Comparison of ENCODE assay signal across 9 cellular contexts in the genomic region with DNA sequence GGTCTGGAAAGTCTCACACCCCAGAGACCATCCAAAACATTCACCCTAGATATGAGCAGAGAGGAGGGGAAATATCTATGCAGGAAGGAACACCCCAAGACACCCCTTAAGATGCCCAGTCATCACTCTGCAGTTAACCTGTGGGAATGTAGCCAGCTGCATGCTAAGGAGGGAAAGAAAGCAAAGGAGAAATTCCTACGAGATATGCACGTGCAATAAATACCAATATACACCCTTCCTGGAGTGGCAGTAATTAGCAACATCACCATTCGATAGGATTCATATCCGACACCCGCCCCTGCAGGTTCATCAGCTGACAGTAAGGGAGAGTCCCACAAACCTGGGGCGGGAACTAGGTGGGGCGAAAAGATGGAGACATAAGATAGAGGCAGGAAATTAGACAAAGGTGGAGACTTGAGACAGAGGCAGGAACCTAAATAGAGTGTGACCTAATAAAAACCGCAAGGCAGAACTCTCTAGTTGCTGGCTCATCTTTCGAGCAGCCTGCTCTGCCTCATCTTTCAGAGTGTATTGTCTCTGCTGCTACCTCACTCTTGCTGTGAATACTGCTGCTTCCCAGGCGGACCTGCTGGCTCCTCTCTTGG. TPM values are rescaled to one million over a fixed set of nuclear protein-coding genes. Genes with fewer than 3 reads are reported as not detected.
DNase-seq lines count a peak whose midpoint lies in the region; ATAC-seq and TF ChIP-seq lines count a peak whose summit lies in the region.
"Had no signal": no experiment of that assay in that cellular context is flagged by ENCODE, and none has a peak within 500 bp of the region (broad histone marks: within the 10 kb centered on the region; RNA-seq: fewer than 3 reads in every experiment).

No MANE protein-coding gene starts in this region.

- no peak overlapping the region for H3K4me3 ChIP-seq in NB4 (ENCODE audit: low read depth, low read length)
- H3K4me3 ChIP-seq in body of pancreas = no peak overlapping the region

- no peaks in the 10 kb centered on the region for H3K36me3 ChIP-seq in body of pancreas (replicated peaks in 1 of 2; ENCODE audit: insufficient read depth in 1 of 2, low read depth in 2 of 2)

- H3K27me3 ChIP-seq in body of pancreas = no peaks in the 10 kb centered on the region

- no peak overlapping the region for H3K27ac ChIP-seq in body of pancreas
- H3K27ac ChIP-seq: C4-2B had no signal

- WGBS in body of pancreas, 2 donors = 55 to 61% methylated on average over 10 of the region's 10 CpGs

- TF ChIP-seq POLR2A in NB4 (IDR thresholded peaks at IDR 0.05; ENCODE audit: extremely low read depth, insufficient read length) (no peak), body of pancreas (IDR thresholded peaks at IDR 0.05) (no peak)

- intact Hi-C loops in body of pancreas (cut with DNase I) = no loop called here

- DNase-seq in A172 (ENCODE audit: low spot score) (peak; percentile 85), NB4 (ENCODE audit: low read depth) (peak; percentile 64), left kidney (ENCODE audit: low read depth, low spot score) (peak; percentile 51), amygdala (lab: John Stamatoyannopoulos, UW) (no peak), body of pancreas (no peak), SK-N-DZ (ENCODE audit: low spot score) (no peak), MV-4-11 (lab: John Stamatoyannopoulos, UW) (no peak)
- peak; percentile 53 for DNase-seq in activated CD8-positive, alpha-beta memory T cell treated with anti-CD3 and anti-CD28 coated beads, Interleukin-2, amount 50 U/mL, for 4 hours

- ATAC-seq in body of pancreas = no peak

- no peak for TF ChIP-seq CTCF in NB4 (IDR thresholded peaks at IDR 0.05; ENCODE audit: low read depth, low read length)
- TF ChIP-seq CTCF in body of pancreas (IDR thresholded peaks at IDR 0.05) = no peak

- H3K9me3 ChIP-seq in body of pancreas = no peaks in the 10 kb centered on the region

- H3K4me1 ChIP-seq in body of pancreas = peaks cover 43% of the 10 kb centered on the region

RNA-seq across cellular contexts. Expression of a gene that starts 51.5 kb away (rescaled TPM):
- 11.2 and 12.3 TPM in 2 replicates for total RNA-seq in A172 (2014; rRNA removed; shearing (Covaris generic))
- 10 to 100 TPM; 34.5 to 40.2 TPM for total RNA-seq in body of pancreas
- 10.4 and 13.9 TPM in 2 replicates for polyA plus RNA-seq in SK-N-DZ (2014; cell fraction: cytosol; rRNA removed)
- 24.4 TPM in 2 replicates for polyA plus RNA-seq in SK-N-DZ (2014; cell fraction: nucleus; rRNA removed)

Comparison
In these comparisons a context has a peak if more than half of its experiments do, and no peak if none do; other contexts are left out.
1. DNase-seq: peak in A172 (single experiment), NB4 (single experiment), activated CD8-positive, alpha-beta memory T cell treated with anti-CD3 and anti-CD28 coated beads, Interleukin-2, amount 50 U/mL, for 4 hours (single experiment) and left kidney (single experiment); none in amygdala (0 of 56), body of pancreas (0 of 4), SK-N-DZ (single experiment) and MV-4-11 (single experiment).